ENCODE assay signal across 13 cellular contexts in the genomic region with DNA sequence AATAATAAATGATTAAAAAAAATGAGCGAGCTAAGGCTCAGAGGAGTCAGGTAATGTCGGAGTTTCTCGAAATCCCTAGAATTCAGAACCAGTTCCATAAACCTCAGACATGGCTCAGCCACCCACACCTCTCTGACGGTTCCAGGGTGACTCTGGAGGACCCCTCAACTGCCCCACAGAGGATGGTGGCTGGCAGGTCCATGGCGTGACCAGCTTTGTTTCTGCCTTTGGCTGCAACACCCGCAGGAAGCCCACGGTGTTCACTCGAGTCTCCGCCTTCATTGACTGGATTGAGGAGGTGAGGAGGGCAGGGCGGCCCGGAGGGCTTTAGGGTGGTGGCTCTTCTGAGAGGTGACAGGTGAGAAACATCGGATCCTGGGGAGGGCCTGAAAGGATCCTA. TPM values are rescaled to one million over a fixed set of nuclear protein-coding genes. Genes with fewer than 3 reads are reported as not detected.
"Had no signal": no experiment of that assay in that cellular context is flagged by ENCODE, and none has a peak within 500 bp of the region (broad histone marks: within the 10 kb centered on the region; RNA-seq: fewer than 3 reads in every experiment).

No MANE protein-coding gene starts in this region.

RNA-seq across cellular contexts. Expression of a gene that starts 9.6 kb away (rescaled TPM):
- total RNA-seq: activated B cell treated with CpG ODN at 0.5 μM for 24 hours; activated CD4-positive, alpha-beta memory T cell treated with anti-CD3 and anti-CD28 coated beads for 36 hours; activated CD4-positive, alpha-beta memory T cell treated with anti-CD3 and anti-CD28 coated beads, Interleukin-2, amount 10 ng/mL, durations not matched to agents 7 days and 5 days; activated CD4-positive, alpha-beta T cell treated with anti-CD3 and anti-CD28 coated beads for 36 hours; activated CD4-positive, alpha-beta T cell treated with anti-CD3 and anti-CD28 coated beads, Interleukin-2, amount 10 ng/mL, durations not matched to agents 24 days and 14 days; activated CD4-positive, alpha-beta T cell treated with anti-CD3 and anti-CD28 coated beads, Interleukin-2, amount 10 ng/mL, durations not matched to agents 7 days and 5 days; activated CD8-positive, alpha-beta memory T cell treated with anti-CD3 and anti-CD28 coated beads for 36 hours; activated CD8-positive, alpha-beta memory T cell treated with anti-CD3 and anti-CD28 coated beads, Interleukin-2, amount 10 ng/mL, durations not matched to agents 7 days and 5 days; activated CD8-positive, alpha-beta T cell treated with anti-CD3 and anti-CD28 coated beads for 36 hours; activated CD8-positive, alpha-beta T cell treated with anti-CD3 and anti-CD28 coated beads, Interleukin-2, amount 10 ng/mL, durations not matched to agents 7 days and 5 days; T-helper 1 cell treated with Interleukin-12 subunit alpha and Interleukin-12 subunit beta and Interleukin-4 antibody, amounts not matched to agents 30 ng/mL and 1 ng/mL, for 36 hours; T-helper 17 cell; T-helper 2 cell treated with Interferon-gamma antibody and Interleukin-4, amounts not matched to agents 100 ng/mL and 5 ng/mL, for 36 hours had no signal

RNA-seq across cellular contexts. Expression of a gene that starts 15.1 kb away (rescaled TPM):
- total RNA-seq: activated B cell treated with CpG ODN at 0.5 μM for 24 hours; activated CD4-positive, alpha-beta memory T cell treated with anti-CD3 and anti-CD28 coated beads for 36 hours; activated CD4-positive, alpha-beta memory T cell treated with anti-CD3 and anti-CD28 coated beads, Interleukin-2, amount 10 ng/mL, durations not matched to agents 7 days and 5 days; activated CD4-positive, alpha-beta T cell treated with anti-CD3 and anti-CD28 coated beads for 36 hours; activated CD4-positive, alpha-beta T cell treated with anti-CD3 and anti-CD28 coated beads, Interleukin-2, amount 10 ng/mL, durations not matched to agents 24 days and 14 days; activated CD4-positive, alpha-beta T cell treated with anti-CD3 and anti-CD28 coated beads, Interleukin-2, amount 10 ng/mL, durations not matched to agents 7 days and 5 days; activated CD8-positive, alpha-beta memory T cell treated with anti-CD3 and anti-CD28 coated beads for 36 hours; activated CD8-positive, alpha-beta memory T cell treated with anti-CD3 and anti-CD28 coated beads, Interleukin-2, amount 10 ng/mL, durations not matched to agents 7 days and 5 days; activated CD8-positive, alpha-beta T cell treated with anti-CD3 and anti-CD28 coated beads for 36 hours; activated CD8-positive, alpha-beta T cell treated with anti-CD3 and anti-CD28 coated beads, Interleukin-2, amount 10 ng/mL, durations not matched to agents 7 days and 5 days; T-helper 1 cell treated with Interleukin-12 subunit alpha and Interleukin-12 subunit beta and Interleukin-4 antibody, amounts not matched to agents 30 ng/mL and 1 ng/mL, for 36 hours; T-helper 17 cell; T-helper 2 cell treated with Interferon-gamma antibody and Interleukin-4, amounts not matched to agents 100 ng/mL and 5 ng/mL, for 36 hours had no signal
